Comparison of ENCODE assay signal across 19 cellular contexts in the genomic region with DNA sequence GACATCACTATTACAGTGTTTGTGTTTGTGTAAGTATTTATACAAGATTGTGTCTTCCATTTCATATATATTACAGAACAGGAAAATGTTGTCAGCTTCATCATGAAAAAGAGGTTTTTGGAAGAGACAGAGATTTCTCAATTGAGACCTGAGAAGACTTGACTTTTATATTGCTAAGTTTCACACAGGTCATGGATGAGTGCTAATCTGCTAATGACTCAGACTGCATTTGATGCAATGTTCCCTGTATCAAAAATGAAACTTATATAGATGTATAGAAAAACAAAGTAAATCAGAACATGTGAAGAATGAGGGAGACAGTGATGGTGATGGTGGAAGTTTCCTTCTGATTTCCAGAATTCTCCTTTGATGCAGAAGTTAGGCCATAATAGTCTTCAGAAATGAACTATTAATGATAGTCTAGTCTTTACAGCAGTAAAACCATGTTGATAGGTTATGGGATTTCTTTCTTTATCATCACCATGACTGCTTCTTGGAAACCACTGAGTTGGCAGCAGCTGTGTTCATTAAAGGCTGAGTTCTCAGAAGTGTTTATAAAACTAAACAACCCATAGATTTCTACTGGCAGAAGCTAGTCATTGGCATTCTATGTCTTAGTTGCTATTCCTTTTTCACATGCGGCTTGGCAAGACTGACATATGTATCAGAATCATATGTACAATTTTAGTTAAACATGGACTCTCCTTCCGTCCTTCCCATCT. TPM values are rescaled to one million over a fixed set of nuclear protein-coding genes. Genes with fewer than 3 reads are reported as not detected.
DNase-seq lines count a peak whose midpoint lies in the region; ATAC-seq and TF ChIP-seq lines count a peak whose summit lies in the region.
"Had no signal": no experiment of that assay in that cellular context is flagged by ENCODE, and none has a peak within 500 bp of the region (broad histone marks: within the 10 kb centered on the region; RNA-seq: fewer than 3 reads in every experiment).

No MANE protein-coding gene starts in this region.

- in situ Hi-C loops in G401 (cut with HindIII; ENCODE audit: low sequenced_read_pairs), result no loop called here

- BruUV-seq in MCF 10A (replicated peaks; lab: Mats Ljungman, UMichigan), result no TSS peak

- H3K4me3 ChIP-seq in breast epithelium, result no peak overlapping the region
- H3K4me3 ChIP-seq: GM12878 had no signal

- no peaks in the 10 kb centered on the region for H3K27me3 ChIP-seq in breast epithelium

- CTCF ChIA-PET in activated CD4-positive, alpha-beta memory T cell treated with anti-CD3 and anti-CD28 coated beads for 36 hours (lab: Charles Lee), result no interaction called here
- CTCF ChIA-PET in activated CD4-positive, alpha-beta memory T cell treated with anti-CD3 and anti-CD28 coated beads, Interleukin-2, amount 10 ng/mL, durations not matched to agents 7 days and 5 days (lab: Charles Lee), result no interaction called here
- CTCF ChIA-PET in MCF 10A (lab: Yijun Ruan, JAX), result interaction anchor here (0.6 to 1.4 kb wide), 4 partner anchors 18 to 217 kb away, joined by 3 to 4 read pairs (median 4); no protein-coding TSS in a partner anchor

- no peaks in the 10 kb centered on the region for H3K36me3 Mint-ChIP-seq in activated CD4-positive, alpha-beta memory T cell treated with anti-CD3 and anti-CD28 coated beads for 36 hours
- H3K36me3 Mint-ChIP-seq in activated CD4-positive, alpha-beta memory T cell treated with anti-CD3 and anti-CD28 coated beads, Interleukin-2, amount 10 ng/mL, durations not matched to agents 7 days and 5 days (ENCODE audit: low read depth), result no peaks in the 10 kb centered on the region
- H3K36me3 Mint-ChIP-seq in MCF 10A (ENCODE audit: insufficient read depth, unreplicated experiment) (no peaks in the 10 kb centered on the region), natural killer cell (peaks cover 8% of the 10 kb centered on the region)
- H3K36me3 Mint-ChIP-seq: CD4-positive, CD25-positive, alpha-beta regulatory T cell had no signal

- H3K27me3 Mint-ChIP-seq in activated CD4-positive, alpha-beta memory T cell treated with anti-CD3 and anti-CD28 coated beads for 36 hours, result peaks cover under 1% of the 10 kb centered on the region
- H3K27me3 Mint-ChIP-seq in activated CD4-positive, alpha-beta memory T cell treated with anti-CD3 and anti-CD28 coated beads, Interleukin-2, amount 10 ng/mL, durations not matched to agents 7 days and 5 days, result peaks cover 3% of the 10 kb centered on the region
- no peaks in the 10 kb centered on the region for H3K27me3 Mint-ChIP-seq in MCF 10A (ENCODE audit: insufficient read depth, unreplicated experiment)
- H3K27me3 Mint-ChIP-seq in natural killer cell (ENCODE audit: low read depth in 2 of 2), result no peaks in the 10 kb centered on the region
- H3K27me3 Mint-ChIP-seq: CD4-positive, CD25-positive, alpha-beta regulatory T cell had no signal

- DNase-seq in activated CD4-positive, alpha-beta memory T cell treated with anti-CD3 and anti-CD28 coated beads for 36 hours, result peak; percentile 18
- no peak for DNase-seq in activated CD4-positive, alpha-beta memory T cell treated with anti-CD3 and anti-CD28 coated beads, Interleukin-2, amount 10 ng/mL, durations not matched to agents 7 days and 5 days
- DNase-seq in MCF 10A (ENCODE audit: unreplicated experiment) (peak; percentile 44), breast epithelium (ENCODE audit: low spot score in 2 of 2) (no peak), epithelial cell of prostate (ENCODE audit: low read depth, low spot score) (peak; percentile 26), natural killer cell (no peak), CD1c-positive myeloid dendritic cell (ENCODE audit: extremely low spot score) (no peak), G401 (ENCODE audit: low spot score) (no peak)
- DNase-seq: 8988T; CD4-positive, CD25-positive, alpha-beta regulatory T cell; COR-L47; DMS 273 treated with DMSO at 0.1 percent for 48 hours; NCI-H1105 treated with DMSO at 0.1 percent for 48 hours; NCI-H1694; NCI-H2081 treated with DMSO at 0.1 percent for 48 hours; NCI-H446 treated with DMSO at 0.1 percent for 48 hours; NCI-H69 had no signal

- TF ChIP-seq CTCF in MCF 10A (IDR thresholded peaks at IDR 0.05; ENCODE audit: unreplicated experiment), result no peak
- TF ChIP-seq CTCF in breast epithelium (IDR thresholded peaks at IDR 0.05), result no peak
- TF ChIP-seq CTCF in natural killer cell (IDR thresholded peaks at IDR 0.05), result no peak

- POLR2A ChIA-PET in activated CD4-positive, alpha-beta memory T cell treated with anti-CD3 and anti-CD28 coated beads for 36 hours (lab: Charles Lee), result no interaction called here
- POLR2A ChIA-PET in activated CD4-positive, alpha-beta memory T cell treated with anti-CD3 and anti-CD28 coated beads, Interleukin-2, amount 10 ng/mL, durations not matched to agents 7 days and 5 days (lab: Charles Lee), result no interaction called here
- POLR2A ChIA-PET in MCF 10A (lab: Yijun Ruan, JAX), result no interaction called here

- H3K9me3 ChIP-seq in breast epithelium, result peaks cover 0 to 8% of the 10 kb centered on the region in 2 donors

- H3K27ac ChIP-seq in breast epithelium (no peak overlapping the region), epithelial cell of prostate (no peak overlapping the region)

- no peaks in the 10 kb centered on the region for H3K4me1 ChIP-seq in breast epithelium

- peaks cover 9% of the 10 kb centered on the region for H3K4me1 Mint-ChIP-seq in activated CD4-positive, alpha-beta memory T cell treated with anti-CD3 and anti-CD28 coated beads for 36 hours (ENCODE audit: low read depth)
- peaks cover 14% of the 10 kb centered on the region for H3K4me1 Mint-ChIP-seq in activated CD4-positive, alpha-beta memory T cell treated with anti-CD3 and anti-CD28 coated beads, Interleukin-2, amount 10 ng/mL, durations not matched to agents 7 days and 5 days
- H3K4me1 Mint-ChIP-seq in MCF 10A (ENCODE audit: insufficient read depth, unreplicated experiment) (no peaks in the 10 kb centered on the region), natural killer cell (no peaks in the 10 kb centered on the region)
- H3K4me1 Mint-ChIP-seq: CD4-positive, CD25-positive, alpha-beta regulatory T cell had no signal

- ATAC-seq in natural killer cell, result no peak
- ATAC-seq: GM12878, Right ventricle myocardium inferior had no signal

- peaks cover 16% of the 10 kb centered on the region for H3K9me3 Mint-ChIP-seq in activated CD4-positive, alpha-beta memory T cell treated with anti-CD3 and anti-CD28 coated beads for 36 hours
- H3K9me3 Mint-ChIP-seq in activated CD4-positive, alpha-beta memory T cell treated with anti-CD3 and anti-CD28 coated beads, Interleukin-2, amount 10 ng/mL, durations not matched to agents 7 days and 5 days, result peaks cover 2% of the 10 kb centered on the region
- H3K9me3 Mint-ChIP-seq in MCF 10A (ENCODE audit: unreplicated experiment) (no peaks in the 10 kb centered on the region), natural killer cell (peaks cover 2 to 3% of the 10 kb centered on the region in 2 donors)

- no peaks in the 10 kb centered on the region for H3K36me3 ChIP-seq in breast epithelium

- intact Hi-C loops in activated CD4-positive, alpha-beta memory T cell treated with anti-CD3 and anti-CD28 coated beads for 36 hours (cut with micrococcal nuclease), result loop anchor here (1.0 to 5.0 kb wide), 4 partner anchors 73 to 245 kb away; no protein-coding TSS in a partner anchor
- intact Hi-C loops in MCF 10A (cut with micrococcal nuclease), result no loop called here
- intact Hi-C loops in breast epithelium (cut with DNase I; ENCODE audit: low total_unique reads), result no loop called here
- intact Hi-C loops in natural killer cell (cut with micrococcal nuclease), result no loop called here

- H3K4me3 Mint-ChIP-seq in activated CD4-positive, alpha-beta memory T cell treated with anti-CD3 and anti-CD28 coated beads for 36 hours, result no peak overlapping the region
- no peak overlapping the region for H3K4me3 Mint-ChIP-seq in activated CD4-positive, alpha-beta memory T cell treated with anti-CD3 and anti-CD28 coated beads, Interleukin-2, amount 10 ng/mL, durations not matched to agents 7 days and 5 days
- H3K4me3 Mint-ChIP-seq in MCF 10A (ENCODE audit: unreplicated experiment) (no peak overlapping the region), natural killer cell (no peak overlapping the region)
- H3K4me3 Mint-ChIP-seq: CD4-positive, CD25-positive, alpha-beta regulatory T cell had no signal

- H3K27ac Mint-ChIP-seq in activated CD4-positive, alpha-beta memory T cell treated with anti-CD3 and anti-CD28 coated beads for 36 hours, result peak overlapping the region; percentile 45
- no peak overlapping the region for H3K27ac Mint-ChIP-seq in activated CD4-positive, alpha-beta memory T cell treated with anti-CD3 and anti-CD28 coated beads, Interleukin-2, amount 10 ng/mL, durations not matched to agents 7 days and 5 days
- H3K27ac Mint-ChIP-seq in MCF 10A (ENCODE audit: low read depth, unreplicated experiment), result no peak overlapping the region
- H3K27ac Mint-ChIP-seq in natural killer cell, result no peak overlapping the region
- H3K27ac Mint-ChIP-seq: CD4-positive, CD25-positive, alpha-beta regulatory T cell had no signal

- TF ChIP-seq POLR2A in breast epithelium (IDR thresholded peaks at IDR 0.05), result no peak

RNA-seq across cellular contexts. Expression of a gene that starts 56.1 kb away (rescaled TPM):
- 1 to 10 TPM; 9.3 to 9.8 TPM for total RNA-seq in activated CD4-positive, alpha-beta memory T cell treated with anti-CD3 and anti-CD28 coated beads for 36 hours
- total RNA-seq in activated CD4-positive, alpha-beta memory T cell treated with anti-CD3 and anti-CD28 coated beads, Interleukin-2, amount 10 ng/mL, durations not matched to agents 7 days and 5 days, result 1 to 10 TPM; 6.9 to 7.2 TPM
- total RNA-seq in MCF 10A (2022) (10.2 and 11.9 TPM in 2 replicates), breast epithelium (10 to 100 TPM; 19.3 to 29.4 (median 25.0) TPM), natural killer cell (1 to 10 TPM; 6.3 to 9.5 (median 9.2) TPM)
- 18.1 TPM in 2 replicates for total RNA-seq in G401 (2014; rRNA removed; shearing (Covaris generic))

Comparison
In these comparisons a context has a peak if more than half of its experiments do, and no peak if none do; other contexts are left out.
1. DNase-seq: peak in activated CD4-positive, alpha-beta memory T cell treated with anti-CD3 and anti-CD28 coated beads for 36 hours (single experiment), MCF 10A (single experiment) and epithelial cell of prostate (single experiment); none in activated CD4-positive, alpha-beta memory T cell treated with anti-CD3 and anti-CD28 coated beads, Interleukin-2, amount 10 ng/mL, durations not matched to agents 7 days and 5 days (single experiment), breast epithelium (0 of 2), natural killer cell (single experiment), CD1c-positive myeloid dendritic cell (single experiment) and G401 (single experiment).